In genomic region chr1:167627615-167627864, GRCh38 we compare ENCODE assay signal across 8 cellular contexts. TPM values are rescaled to one million over a fixed set of nuclear protein-coding genes. Genes with fewer than 3 reads are reported as not detected.
DNase-seq lines count a peak whose midpoint lies in the region; ATAC-seq, FAIRE-seq and TF ChIP-seq lines count a peak whose summit lies in the region.

No MANE protein-coding gene starts in this region.

- peak overlapping the region; percentile 100 for H3K9ac ChIP-seq in Loucy (ENCODE audit: low read depth, low read length, poor library complexity, severe bottlenecking)

- H3F3A ChIP-seq in Loucy (ENCODE audit: low read depth) = peaks cover 12% of the 10 kb centered on the region; the same call in 1 of the 2 replicates

- peak overlapping the region; percentile 82 to 92 (median 87) for H3K27ac ChIP-seq in transverse colon

- H4K20me1 ChIP-seq in Loucy (ENCODE audit: insufficient read depth, low read length, poor library complexity, severe bottlenecking) = peaks cover 2% of the 10 kb centered on the region

- H3K27me3 ChIP-seq in Loucy (ENCODE audit: insufficient read depth, low read length, poor library complexity, severe bottlenecking) = peaks cover 4% of the 10 kb centered on the region
- H3K27me3 ChIP-seq in transverse colon = peaks cover 22% of the 10 kb centered on the region

- H3K27me3 Mint-ChIP-seq in activated naive CD4-positive, alpha-beta T cell treated with anti-CD3 and anti-CD28 coated beads, Interleukin-2, amount 50 U/mL, for 24 hours = no peaks in the 10 kb centered on the region

- DNase-seq in activated naive CD4-positive, alpha-beta T cell treated with Interleukin-2 at 50 U/mL for 16 hours = no peak
- no peak for DNase-seq in transverse colon
- DNase-seq in HTR-8/SVneo (ENCODE audit: insufficient read length, low spot score) = no peak
- DNase-seq in GM03348 (ENCODE audit: low spot score) = no peak
- DNase-seq in stimulated activated naive CD4-positive, alpha-beta T cell treated with Interleukin-2 at 50 U/mL for 16 hours (lab: John Stamatoyannopoulos, UW) = no peak

- peak; percentile 5 for ATAC-seq in esophagus mucosa

- TF ChIP-seq EP300 in transverse colon (IDR thresholded peaks at IDR 0.05; ENCODE audit: low read depth) = no peak

- no peak for TF ChIP-seq CTCF in Loucy (conservative IDR thresholded peaks at IDR 0.05; ENCODE audit: low read length)
- no peak for TF ChIP-seq CTCF in transverse colon (IDR thresholded peaks at IDR 0.05)

- H3K4me1 Mint-ChIP-seq in activated naive CD4-positive, alpha-beta T cell treated with anti-CD3 and anti-CD28 coated beads, Interleukin-2, amount 50 U/mL, for 24 hours = peaks cover 70% of the 10 kb centered on the region

- in situ Hi-C loops in transverse colon (cut with MboI; ENCODE audit: low pct_ligation_motif_present in 1 of 4, low pct_unique_long_range_greater_than_20kb in 1 of 4, low sequenced_read_pairs in 3 of 4) = no loop called here

- H3K79me2 ChIP-seq in Loucy (ENCODE audit: insufficient read depth, low read length) = peaks cover 46% of the 10 kb centered on the region

- no peak for FAIRE-seq in HTR-8/SVneo (lab: Jason Lieb, UNC)

- H3K36me3 ChIP-seq in Loucy (ENCODE audit: insufficient read depth, low read length) (no peaks in the 10 kb centered on the region), transverse colon (no peaks in the 10 kb centered on the region)

- WGBS in transverse colon (ENCODE audit: low coverage in 1 of 2), 2 donors = 54 to 60% methylated on average over 1 to 3 of the region's 3 CpGs

- no peak overlapping the region for H2AFZ ChIP-seq in Loucy (ENCODE audit: low read length)

- no peak for TF ChIP-seq POLR2A in transverse colon (IDR thresholded peaks at IDR 0.05)

- H3K36me3 Mint-ChIP-seq in activated naive CD4-positive, alpha-beta T cell treated with anti-CD3 and anti-CD28 coated beads, Interleukin-2, amount 50 U/mL, for 24 hours = no peaks in the 10 kb centered on the region

- no peaks in the 10 kb centered on the region for H3K9me2 ChIP-seq in Loucy (replicated peaks; ENCODE audit: low read depth, low read length)

- peak overlapping the region; percentile 33 for H3K4me3 Mint-ChIP-seq in activated naive CD4-positive, alpha-beta T cell treated with anti-CD3 and anti-CD28 coated beads, Interleukin-2, amount 50 U/mL, for 24 hours

- H3K4me1 ChIP-seq in Loucy (ENCODE audit: insufficient read depth, low read length, poor library complexity, severe bottlenecking) = peaks cover 58% of the 10 kb centered on the region
- H3K4me1 ChIP-seq in transverse colon = peaks cover 5 to 19% (median 10%) of the 10 kb centered on the region in 4 donors

- H3K4me2 ChIP-seq in Loucy (ENCODE audit: low read depth, low read length, poor library complexity, severe bottlenecking) = peak overlapping the region; percentile 79

- H3K27ac Mint-ChIP-seq in activated naive CD4-positive, alpha-beta T cell treated with anti-CD3 and anti-CD28 coated beads, Interleukin-2, amount 50 U/mL, for 24 hours = peak overlapping the region; percentile 97

- peaks cover 7% of the 10 kb centered on the region for H3K9me3 Mint-ChIP-seq in activated naive CD4-positive, alpha-beta T cell treated with anti-CD3 and anti-CD28 coated beads, Interleukin-2, amount 50 U/mL, for 24 hours

- no peaks in the 10 kb centered on the region for H3K9me3 ChIP-seq in Loucy (ENCODE audit: insufficient read depth, low read depth, low read length)
- H3K9me3 ChIP-seq in transverse colon = no peaks in the 10 kb centered on the region

- H3K4me3 ChIP-seq in Loucy (ENCODE audit: low read length, poor library complexity, severe bottlenecking) (peak overlapping the region; percentile 95), transverse colon (no peak overlapping the region)

- intact Hi-C loops in transverse colon (cut with DNase I; ENCODE audit: low total_unique reads) = no loop called here

RNA-seq across cellular contexts. Expression of gene RCSD1, which starts 2.5 kb away (rescaled TPM):
- total RNA-seq in esophagus mucosa = 2.4 TPM
- 10 to 100 TPM in 2 of 4 donors, 1 to 10 TPM in 2; 6.0 to 29.2 (median 15.9) TPM for total RNA-seq in transverse colon
